Comparison of ENCODE assay signal across 17 cellular contexts in genomic region chr4:29770627-29771026, GRCh38.
"Had no signal": no experiment of that assay in that cellular context is flagged by ENCODE, and none has a peak within 500 bp of the region (broad histone marks: within the 10 kb centered on the region; RNA-seq: fewer than 3 reads in every experiment).

No MANE protein-coding gene starts in this region.

- H3K36me3 ChIP-seq: gastroesophageal sphincter, heart left ventricle, left ventricle myocardium inferior, tibial nerve, WERI-Rb-1 had no signal

- ATAC-seq: gastroesophageal sphincter; heart left ventricle; stimulated activated naive CD8-positive, alpha-beta T cell treated with anti-CD3 and anti-CD28 coated beads, Interleukin-15, Interleukin-2, amounts not matched to agents 100 U/mL and 50 U/mL, for 24 hours had no signal

- DNase-seq: activated CD4-positive, alpha-beta T cell treated with anti-CD3 and anti-CD28 coated beads, Interleukin-2, amount 50 U/mL, for 4 hours; activated naive CD8-positive, alpha-beta T cell treated with anti-CD3 and anti-CD28 coated beads for 36 hours; activated T-cell treated with anti-CD3 and anti-CD28 coated beads for 4 hours; cerebellar nuclear complex; cortex of kidney; heart left ventricle; left ventricle myocardium inferior; mammary epithelial cell; stimulated activated CD4-positive, alpha-beta T cell treated with anti-CD3 and anti-CD28 coated beads, Interleukin-2, amount 100 ng/mL, for 24 hours; stimulated activated naive CD8-positive, alpha-beta T cell treated with anti-CD3 and anti-CD28 coated beads, Interleukin-15, Interleukin-2, amounts not matched to agents 100 U/mL and 50 U/mL, for 24 hours; substantia nigra; T-helper 2 cell; WERI-Rb-1 had no signal

- H3K27me3 ChIP-seq: gastroesophageal sphincter, heart left ventricle, tibial nerve had no signal

- H3K36me3 Mint-ChIP-seq: activated naive CD8-positive, alpha-beta T cell treated with anti-CD3 and anti-CD28 coated beads for 36 hours had no signal

- H3K4me1 ChIP-seq: gastroesophageal sphincter, heart left ventricle, left ventricle myocardium inferior, tibial nerve had no signal

- H3K27ac Mint-ChIP-seq: activated naive CD8-positive, alpha-beta T cell treated with anti-CD3 and anti-CD28 coated beads for 36 hours; activated T-helper 1 cell treated with anti-CD3 and anti-CD28 coated beads, Interleukin-12 subunit alpha, Interleukin-12 subunit beta, Interleukin-2, Interleukin-4 antibody, amounts not matched to agents 30 ng/mL and 10 ng/mL and 1 ng/mL, durations not matched to agents 14 hours and 24 hours and 36 hours; progenitor cell of endocrine pancreas had no signal

- H3K4me1 Mint-ChIP-seq: activated naive CD8-positive, alpha-beta T cell treated with anti-CD3 and anti-CD28 coated beads for 36 hours had no signal

- H3K4me3 Mint-ChIP-seq: activated naive CD8-positive, alpha-beta T cell treated with anti-CD3 and anti-CD28 coated beads for 36 hours; activated T-helper 1 cell treated with anti-CD3 and anti-CD28 coated beads, Interleukin-12 subunit alpha, Interleukin-12 subunit beta, Interleukin-2, Interleukin-4 antibody, amounts not matched to agents 30 ng/mL and 10 ng/mL and 1 ng/mL, durations not matched to agents 14 hours and 24 hours and 36 hours had no signal

- H3K27me3 Mint-ChIP-seq: activated naive CD8-positive, alpha-beta T cell treated with anti-CD3 and anti-CD28 coated beads for 36 hours; progenitor cell of endocrine pancreas had no signal

- H3K27ac ChIP-seq: gastroesophageal sphincter, heart left ventricle, left ventricle myocardium inferior, tibial nerve, WERI-Rb-1 had no signal

- H3K4me3 ChIP-seq: gastroesophageal sphincter, heart left ventricle, left ventricle myocardium inferior, tibial nerve had no signal
